ENCODE assay signal across 8 cellular contexts in the genomic region with DNA sequence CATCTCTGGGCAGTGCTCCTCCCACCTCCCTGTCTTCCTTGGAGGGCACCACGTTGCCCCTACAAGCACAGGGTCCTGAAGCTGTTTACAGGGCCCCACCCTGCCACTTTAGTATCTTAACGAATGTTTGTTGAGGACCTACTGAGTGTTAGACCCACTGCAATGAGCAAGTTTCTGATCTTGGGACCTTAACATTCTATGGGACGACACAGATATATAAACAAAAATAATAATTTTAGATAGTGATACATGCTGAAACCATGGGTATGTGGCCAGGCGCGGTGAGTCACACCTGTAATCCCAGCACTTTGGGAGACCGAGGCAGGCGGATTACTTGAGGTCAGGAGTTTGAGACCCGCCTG. TPM values are rescaled to one million over a fixed set of nuclear protein-coding genes. Genes with fewer than 3 reads are reported as not detected.
DNase-seq lines count a peak whose midpoint lies in the region; ATAC-seq and TF ChIP-seq lines count a peak whose summit lies in the region.

No MANE protein-coding gene starts in this region.

- ATAC-seq in Right ventricle myocardium superior (ENCODE audit: poor library complexity) (no peak), GM21737 (IDR thresholded peaks at IDR 0.05; ENCODE audit: unreplicated experiment) (no peak)

- peaks cover 7% of the 10 kb centered on the region for H3K36me3 Mint-ChIP-seq in MCF 10A (ENCODE audit: insufficient read depth, unreplicated experiment)

- H3K9me3 Mint-ChIP-seq in MCF 10A (ENCODE audit: unreplicated experiment), result no peaks in the 10 kb centered on the region

- CTCF ChIA-PET in MCF 10A (lab: Yijun Ruan, JAX), result interaction anchor here (0.5 to 3.2 kb wide), 8 partner anchors 14 to 347 kb away, joined by 3 to 15 read pairs (median 4); partner anchors contain the start of gene THBS3

- peak overlapping the region; percentile 70 for H3K4me3 Mint-ChIP-seq in MCF 10A (ENCODE audit: unreplicated experiment)

- no peak for DNase-seq in right atrium auricular region (ENCODE audit: low spot score)
- no peak for DNase-seq in Right ventricle myocardium superior
- no peak for DNase-seq in MCF 10A (ENCODE audit: unreplicated experiment)
- DNase-seq in GOT3 (lab: John Stamatoyannopoulos, UW), result no peak
- DNase-seq in NCI-H510A (lab: John Stamatoyannopoulos, UW), result no peak
- no peak for DNase-seq in SHP77 treated with DMSO at 0.1 percent for 48 hours (lab: John Stamatoyannopoulos, UW)

- intact Hi-C loops in Right ventricle myocardium superior (cut with DNase I) (no loop called here), MCF 10A (cut with micrococcal nuclease) (no loop called here)

- H3K27me3 ChIP-seq in right atrium auricular region (no peaks in the 10 kb centered on the region), mononuclear cell (ENCODE audit: insufficient read depth, low read length) (no peaks in the 10 kb centered on the region)

- H3K4me1 Mint-ChIP-seq in MCF 10A (ENCODE audit: insufficient read depth, unreplicated experiment), result peaks cover 24% of the 10 kb centered on the region

- H3K27ac ChIP-seq in right atrium auricular region, result peak overlapping the region; percentile 89 to 92

- no peaks in the 10 kb centered on the region for H3K9me3 ChIP-seq in right atrium auricular region
- no peaks in the 10 kb centered on the region for H3K9me3 ChIP-seq in mononuclear cell (ENCODE audit: low read depth, low read length)

- peak overlapping the region; percentile 58 to 63 for H3K4me3 ChIP-seq in right atrium auricular region
- peak overlapping the region; percentile 81 for H3K4me3 ChIP-seq in mononuclear cell (ENCODE audit: low read length)

- H3K4me1 ChIP-seq in right atrium auricular region (peaks cover 3 to 26% of the 10 kb centered on the region in 2 donors), mononuclear cell (ENCODE audit: insufficient read depth, low read length) (peaks cover 51% of the 10 kb centered on the region)

- POLR2A ChIA-PET in MCF 10A (lab: Yijun Ruan, JAX), result interaction anchor here (0.6 to 3.5 kb wide), 11 partner anchors 11 to 406 kb away, joined by 3 to 34 read pairs (median 5); partner anchors contain the start of genes CLK2, ENTREP3, KRTCAP2 and SCAMP3

- no peak overlapping the region for H3K27ac Mint-ChIP-seq in MCF 10A (ENCODE audit: low read depth, unreplicated experiment)

- TF ChIP-seq CTCF in right atrium auricular region (IDR thresholded peaks at IDR 0.05) (no peak), MCF 10A (IDR thresholded peaks at IDR 0.05; ENCODE audit: unreplicated experiment) (no peak)

- no TSS peak for BruUV-seq in MCF 10A (replicated peaks; lab: Mats Ljungman, UMichigan)

- H3K36me3 ChIP-seq in right atrium auricular region, result peaks cover 9% of the 10 kb centered on the region

- no peaks in the 10 kb centered on the region for H3K27me3 Mint-ChIP-seq in MCF 10A (ENCODE audit: insufficient read depth, unreplicated experiment)

RNA-seq across cellular contexts. Expression of gene ENTREP3, which starts 10.1 kb away (rescaled TPM):
- total RNA-seq in right atrium auricular region, result 10 to 100 TPM; 14.4 to 15.5 TPM
- total RNA-seq in Right ventricle myocardium superior, result 13.8 TPM
- 32.3 and 37.1 TPM in 2 replicates for total RNA-seq in MCF 10A (2022)
- 2.1 TPM for total RNA-seq in mononuclear cell

RNA-seq across cellular contexts. Expression of gene SCAMP3, which starts 17.0 kb away (rescaled TPM):
- total RNA-seq in right atrium auricular region, result 10 to 100 TPM; 77.2 to 77.7 TPM
- 56.8 TPM for total RNA-seq in Right ventricle myocardium superior
- 80.6 and 88.1 TPM in 2 replicates for total RNA-seq in MCF 10A (2022)
- total RNA-seq in mononuclear cell, result 17.9 TPM

RNA-seq across cellular contexts. Expression of gene CLK2, which starts 28.2 kb away (rescaled TPM):
- total RNA-seq in right atrium auricular region (10 to 100 TPM in 1 of 2 donors, 1 to 10 TPM in 1; 9.8 to 16.4 TPM), Right ventricle myocardium superior (18.5 TPM), MCF 10A (2022) (78.6 and 82.3 TPM in 2 replicates), mononuclear cell (18.2 TPM)

RNA-seq across cellular contexts. Expression of gene HCN3, which starts 32.1 kb away (rescaled TPM):
- total RNA-seq in right atrium auricular region, result under 1 TPM; 0.35 to 0.41 TPM
- total RNA-seq in Right ventricle myocardium superior, result 1.4 TPM
- total RNA-seq in MCF 10A (2022), result 2.5 and 4.3 TPM in 2 replicates
- 0.21 TPM for total RNA-seq in mononuclear cell

RNA-seq across cellular contexts. Expression of gene MTX1, which starts 36.6 kb away (rescaled TPM):
- total RNA-seq in right atrium auricular region (10 to 100 TPM; 16.2 to 27.0 TPM), Right ventricle myocardium superior (16.4 TPM), MCF 10A (2022) (64.6 and 67.4 TPM in 2 replicates), mononuclear cell (16.1 TPM)
